ENCODE assay signal across 13 cellular contexts in the genomic region with DNA sequence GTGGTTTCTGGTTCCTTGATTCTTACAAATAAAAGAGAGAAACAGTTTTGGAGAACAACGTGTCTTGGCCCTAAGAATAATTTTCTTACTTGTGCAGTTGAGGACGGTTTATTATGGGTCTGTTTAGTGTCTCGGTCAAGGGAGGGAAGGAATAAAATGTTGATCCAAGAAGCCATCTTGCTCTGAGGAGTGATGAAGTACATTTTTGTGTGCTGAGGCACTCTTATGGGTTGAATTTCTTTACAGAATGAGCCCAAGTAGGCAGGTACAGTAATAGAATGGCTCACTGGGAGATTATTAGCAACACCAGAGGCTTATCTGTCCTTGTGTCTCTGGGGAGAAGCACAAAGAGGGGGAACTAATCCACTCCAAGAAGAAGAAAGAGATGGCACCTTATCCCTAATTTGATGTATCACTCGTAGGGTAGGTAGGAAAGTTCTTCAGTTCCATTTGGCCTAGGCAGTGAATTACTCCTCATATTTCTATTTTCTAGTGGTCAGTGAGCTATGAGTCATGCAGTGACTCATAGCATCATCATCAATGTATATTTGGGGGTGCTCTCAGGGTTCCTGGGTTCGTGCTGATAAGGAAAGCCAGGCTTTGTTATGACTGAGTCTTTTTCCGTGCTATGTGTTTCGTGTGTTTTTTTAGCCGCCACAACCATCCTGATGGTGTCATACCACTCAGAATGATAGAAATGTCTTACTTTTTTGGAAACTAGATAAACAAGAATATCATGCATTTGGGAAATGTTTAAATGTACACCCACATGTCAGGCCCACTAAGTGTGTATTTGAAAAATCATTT.
A peak's percentile ranks its signal among the peaks of the same experiment; 100 is the strongest.
DNase-seq lines count a peak whose midpoint lies in the region; ATAC-seq and TF ChIP-seq lines count a peak whose summit lies in the region.
"Had no signal": no experiment of that assay in that cellular context is flagged by ENCODE, and none has a peak within 500 bp of the region (broad histone marks: within the 10 kb centered on the region; RNA-seq: fewer than 3 reads in every experiment).

No MANE protein-coding gene starts in this region.

- no peak for TF ChIP-seq CTCF in fibroblast of mammary gland (conservative IDR thresholded peaks at IDR 0.05; ENCODE audit: control insufficient read depth, insufficient read depth, low read depth, low read length)

- intact Hi-C loops in left cardiac atrium (cut with DNase I) = no loop called here

- no peak overlapping the region for H3K4me3 Mint-ChIP-seq in stimulated activated naive CD8-positive, alpha-beta T cell treated with anti-CD3 and anti-CD28 coated beads, Interleukin-15, amount 100 ng/mL, for 72 hours
- H3K4me3 Mint-ChIP-seq: brain; T-helper 2 cell treated with Interferon-gamma antibody and Interleukin-4, amounts not matched to agents 5 μg/mL and 100 μg/mL, for 36 hours had no signal

- H3K4me3 ChIP-seq in fibroblast of mammary gland (ENCODE audit: control insufficient read depth, low read depth, low read length) = no peak overlapping the region
- H3K4me3 ChIP-seq: BLaER1 had no signal

- H3K4me1 Mint-ChIP-seq in stimulated activated naive CD8-positive, alpha-beta T cell treated with anti-CD3 and anti-CD28 coated beads, Interleukin-15, amount 100 ng/mL, for 72 hours = no peaks in the 10 kb centered on the region
- H3K4me1 Mint-ChIP-seq: brain had no signal

- peaks cover 8% of the 10 kb centered on the region for H3K27me3 Mint-ChIP-seq in stimulated activated naive CD8-positive, alpha-beta T cell treated with anti-CD3 and anti-CD28 coated beads, Interleukin-15, amount 100 ng/mL, for 72 hours

- no peak overlapping the region for H3K27ac Mint-ChIP-seq in stimulated activated naive CD8-positive, alpha-beta T cell treated with anti-CD3 and anti-CD28 coated beads, Interleukin-15, amount 100 ng/mL, for 72 hours
- H3K27ac Mint-ChIP-seq: T-helper 2 cell treated with Interferon-gamma antibody and Interleukin-4, amounts not matched to agents 5 μg/mL and 100 μg/mL, for 36 hours had no signal

- ATAC-seq in stimulated activated naive CD8-positive, alpha-beta T cell treated with anti-CD3 and anti-CD28 coated beads, Interleukin-15, Interleukin-2, amounts not matched to agents 100 U/mL and 50 U/mL, for 24 hours = peak; percentile 32
- ATAC-seq in stimulated activated naive CD8-positive, alpha-beta T cell treated with anti-CD3 and anti-CD28 coated beads, Interleukin-15, amount 100 ng/mL, for 72 hours = no peak
- no peak for ATAC-seq in left cardiac atrium
- no peak for ATAC-seq in HG03097 (IDR thresholded peaks at IDR 0.05; ENCODE audit: low FRiP score, unreplicated experiment)
- no peak for ATAC-seq in GM21528 (IDR thresholded peaks at IDR 0.05; ENCODE audit: low FRiP score, unreplicated experiment)

- DNase-seq in stimulated activated naive CD8-positive, alpha-beta T cell treated with anti-CD3 and anti-CD28 coated beads, Interleukin-15, Interleukin-2, amounts not matched to agents 100 U/mL and 50 U/mL, for 24 hours = no peak
- DNase-seq in stimulated activated naive CD8-positive, alpha-beta T cell treated with anti-CD3 and anti-CD28 coated beads, Interleukin-15, amount 100 ng/mL, for 72 hours = no peak
- DNase-seq in NCI-H226 = peak; percentile 98
- peak; percentile 92 for DNase-seq in fibroblast of mammary gland (ENCODE audit: low read depth)
- no peak for DNase-seq in DMS79 (lab: John Stamatoyannopoulos, UW)
- no peak for DNase-seq in left cardiac atrium
- DNase-seq: islet precursor cell; stimulated activated CD4-positive, alpha-beta T cell treated with anti-CD3 and anti-CD28 coated beads, Interleukin-4, amount 100 ng/mL, for 24 hours had no signal

- peaks cover 16 to 25% of the 10 kb centered on the region in 2 donors for H3K9me3 Mint-ChIP-seq in stimulated activated naive CD8-positive, alpha-beta T cell treated with anti-CD3 and anti-CD28 coated beads, Interleukin-15, amount 100 ng/mL, for 72 hours

Comparison
In these comparisons a context has a peak if more than half of its experiments do, and no peak if none do; other contexts are left out.
1. DNase-seq: peak in NCI-H226 (single experiment) and fibroblast of mammary gland (single experiment); none in stimulated activated naive CD8-positive, alpha-beta T cell treated with anti-CD3 and anti-CD28 coated beads, Interleukin-15, Interleukin-2, amounts not matched to agents 100 U/mL and 50 U/mL, for 24 hours (single experiment), stimulated activated naive CD8-positive, alpha-beta T cell treated with anti-CD3 and anti-CD28 coated beads, Interleukin-15, amount 100 ng/mL, for 72 hours (0 of 2), DMS79 (single experiment) and left cardiac atrium (single experiment).